ENCODE assay signal across 8 cellular contexts in genomic region chr7:103280803-103281155, GRCh38. TPM values are rescaled to one million over a fixed set of nuclear protein-coding genes. Genes with fewer than 3 reads are reported as not detected.
DNase-seq lines count a peak whose midpoint lies in the region; ATAC-seq and TF ChIP-seq lines count a peak whose summit lies in the region.
"Not testable (repeated sequence)": the region's sequence is repeated elsewhere in the genome, so short reads cannot be mapped to it uniquely, and the experiment has no call there.

No MANE protein-coding gene starts in this region.

- H3K27me3 Mint-ChIP-seq in Calu3 (ENCODE audit: unreplicated experiment); nephron (ENCODE audit: low read depth): not testable (repeated sequence)

- WGBS in heart left ventricle, 4 donors: 0 to 1% (median 1%) methylated on average over 25 of the region's 25 CpGs

- H3K9me3 Mint-ChIP-seq in Calu3 (ENCODE audit: low read depth, unreplicated experiment); nephron: not testable (repeated sequence)

- TF ChIP-seq CTCF in Calu3 (IDR thresholded peaks at IDR 0.05; ENCODE audit: unreplicated experiment); WI38 (IDR thresholded peaks at IDR 0.05; ENCODE audit: low read depth, low read length); brain microvascular endothelial cell (IDR thresholded peaks at IDR 0.05; ENCODE audit: low read depth, low read length, missing control alignments); heart left ventricle (IDR thresholded peaks at IDR 0.05); nephron (IDR thresholded peaks at IDR 0.05; ENCODE audit: unreplicated experiment in 3 of 3): not testable (repeated sequence)

- H3K27ac Mint-ChIP-seq in Calu3 (ENCODE audit: unreplicated experiment) (peak overlapping the region; percentile 23), nephron (peak overlapping the region; percentile 30 to 85 (median 42))

- in situ Hi-C loops in brain microvascular endothelial cell (cut with HindIII; ENCODE audit: low pct_ligation_motif_present, low sequenced_read_pairs): not testable (repeated sequence)

- CTCF ChIA-PET in Calu3 (lab: Charles Lee): not testable (repeated sequence)

- ATAC-seq in GM21825 (IDR thresholded peaks at IDR 0.05; ENCODE audit: unreplicated experiment) (peak; percentile 5), heart left ventricle (peak in 3 of 4 donors; percentile 30 to 51 (median 36))
- peak; percentile 4 for ATAC-seq in stimulated activated naive CD8-positive, alpha-beta T cell treated with anti-CD3 and anti-CD28 coated beads, Interleukin-15, Interleukin-2, amounts not matched to agents 100 U/mL and 50 U/mL, for 24 hours

- intact Hi-C loops in Calu3 (cut with micrococcal nuclease; ENCODE audit: unreplicated experiment); heart left ventricle (cut with DNase I): not testable (repeated sequence)

- peaks cover 11% of the 10 kb centered on the region for H3K4me1 Mint-ChIP-seq in Calu3 (ENCODE audit: low read depth, unreplicated experiment)
- H3K4me1 Mint-ChIP-seq in nephron: not testable (repeated sequence)

- BruUV-seq in Calu3 (replicated peaks; lab: Mats Ljungman, UMichigan): not testable (repeated sequence)

- not testable (repeated sequence) for H3K27me3 ChIP-seq in brain microvascular endothelial cell (replicated peaks); heart left ventricle

- H3K4me3 Mint-ChIP-seq in Calu3 (ENCODE audit: low read depth, unreplicated experiment) (peak overlapping the region; percentile 70), nephron (peak overlapping the region; percentile 95 to 96 (median 96))

- DNase-seq in Calu3 (peak; percentile 7), brain microvascular endothelial cell (peak; percentile 7), heart left ventricle (peak in 3 of 5 donors; percentile 19 to 61 (median 26))
- peak; percentile 28 for DNase-seq in stimulated activated naive CD8-positive, alpha-beta T cell treated with anti-CD3 and anti-CD28 coated beads, Interleukin-15, Interleukin-2, amounts not matched to agents 100 U/mL and 50 U/mL, for 24 hours

- not testable (repeated sequence) for TF ChIP-seq POLR2A in heart left ventricle (IDR thresholded peaks at IDR 0.05)

- peak overlapping the region; percentile 63 for H3K4me3 ChIP-seq in WI38 (ENCODE audit: low read depth, low read length)
- peak overlapping the region; percentile 63 for H3K4me3 ChIP-seq in brain microvascular endothelial cell (ENCODE audit: low read depth, low read length)
- peak overlapping the region; percentile 31 to 83 (median 60) for H3K4me3 ChIP-seq in heart left ventricle

- H3K4me1 ChIP-seq in heart left ventricle: peaks cover 0 to 20% (median 1%) of the 10 kb centered on the region in 12 donors

- not testable (repeated sequence) for H3K36me3 ChIP-seq in KOPT-K1 (ENCODE audit: insufficient read depth, low read length); brain microvascular endothelial cell (replicated peaks); heart left ventricle

- H3K27ac ChIP-seq in KOPT-K1 (ENCODE audit: low read depth, low read length, poor library complexity, severe bottlenecking): peak overlapping the region; percentile 95
- not testable (repeated sequence) for H3K27ac ChIP-seq in brain microvascular endothelial cell
- peak overlapping the region in 10 of 12 donors; percentile 3 to 69 (median 54) for H3K27ac ChIP-seq in heart left ventricle

- not testable (repeated sequence) for H3K9me3 ChIP-seq in KOPT-K1 (ENCODE audit: insufficient read depth, low read length, poor library complexity, severe bottlenecking); heart left ventricle

- H3K36me3 Mint-ChIP-seq in Calu3 (ENCODE audit: insufficient read depth, unreplicated experiment): peaks cover 15% of the 10 kb centered on the region
- H3K36me3 Mint-ChIP-seq in nephron (ENCODE audit: low read depth): not testable (repeated sequence)

RNA-seq across cellular contexts. Expression of gene PMPCB, which starts 16.5 kb away (rescaled TPM):
- total RNA-seq in Calu3 (2022) (34.2 and 34.4 TPM in 2 replicates), heart left ventricle (10 to 100 TPM; 57.8 to 95.7 (median 73.3) TPM)
- 10 to 100 TPM; 57.4 to 65.5 TPM for polyA plus RNA-seq in heart left ventricle
